In genomic region chr6:139586273-139586672, GRCh38 we compare ENCODE assay signal across 2 cellular contexts.
TF ChIP-seq lines count a peak whose summit lies in the region.

No MANE protein-coding gene starts in this region.

TF ChIP-seq in IMR-90, 13 proteins besides CTCF, POLR2A, EP300 and RAD21:
- TF ChIP-seq CEBPB (IDR thresholded peaks at IDR 0.05; ENCODE audit: low read depth, low read length) (no peak), SMC3 (IDR thresholded peaks at IDR 0.05; ENCODE audit: low read depth, low read length) (no peak), CHD1 (IDR thresholded peaks at IDR 0.05; ENCODE audit: low read depth, low read length) (no peak), ELK1 (IDR thresholded peaks at IDR 0.05; ENCODE audit: borderline replicate concordance, low read depth, low read length) (no peak), NFE2L2 (IDR thresholded peaks at IDR 0.05; ENCODE audit: low read depth, low read length) (no peak), RFX5 (IDR thresholded peaks at IDR 0.05; ENCODE audit: low read depth, low read length) (no peak), BHLHE40 (IDR thresholded peaks at IDR 0.05; ENCODE audit: low read depth, low read length) (no peak), USF2 (IDR thresholded peaks at IDR 0.05; ENCODE audit: low read depth, low read length) (no peak), FOS (IDR thresholded peaks at IDR 0.05; ENCODE audit: low read depth, low read length) (no peak), MAZ (IDR thresholded peaks at IDR 0.05; ENCODE audit: borderline replicate concordance, low read depth, low read length) (no peak), MAFK (IDR thresholded peaks at IDR 0.05; ENCODE audit: low read depth, low read length) (no peak)

TF ChIP-seq in GM12878, 131 proteins besides CTCF, POLR2A, EP300 and RAD21:
- TF ChIP-seq FOXM1 (IDR thresholded peaks at IDR 0.05; ENCODE audit: low read depth, low read length): no peak
- TF ChIP-seq ZNF384 (IDR thresholded peaks at IDR 0.05; ENCODE audit: borderline replicate concordance, low read depth, low read length): no peak
- TF ChIP-seq FOXK2 (IDR thresholded peaks at IDR 0.05): no peak
- no peak for TF ChIP-seq HDGF (IDR thresholded peaks at IDR 0.05)
- TF ChIP-seq BCL3 (IDR thresholded peaks at IDR 0.05; ENCODE audit: borderline replicate concordance, insufficient read depth, low read depth, low read length, poor library complexity, severe bottlenecking): peak; percentile 22
